ENCODE assay signal across 8 cellular contexts in genomic region chr7:142880886-142881505, GRCh38. TPM values are rescaled to one million over a fixed set of nuclear protein-coding genes. Genes with fewer than 3 reads are reported as not detected.
A peak's percentile ranks its signal among the peaks of the same experiment; 100 is the strongest.
DNase-seq lines count a peak whose midpoint lies in the region; ATAC-seq and TF ChIP-seq lines count a peak whose summit lies in the region.

No MANE protein-coding gene starts in this region.

- no peak overlapping the region for H3K27ac ChIP-seq in mammary epithelial cell (ENCODE audit: insufficient read depth, low read depth, low read length)

- no peaks in the 10 kb centered on the region for H3K79me2 ChIP-seq in mammary epithelial cell (ENCODE audit: insufficient read depth, low read length)

- dilution Hi-C loops in mammary epithelial cell (cut with HindIII; ENCODE audit: low sequenced_read_pairs), result no loop called here

- intact Hi-C loops in mammary epithelial cell (cut with micrococcal nuclease) (loop anchor here (1.0 to 5.0 kb wide), 3 partner anchors 80 to 336 kb away; no protein-coding TSS in a partner anchor), mucosa of descending colon (cut with DNase I, micrococcal nuclease) (no loop called here)

- no peak overlapping the region for H2AFZ ChIP-seq in mammary epithelial cell (ENCODE audit: low read depth, low read length)

- 79% methylated on average over 8 of the region's 8 CpGs for WGBS in mammary epithelial cell (ENCODE audit: low coverage, missing lambda C conversion rate)

- H3K4me3 ChIP-seq in mammary epithelial cell (replicated peaks in 1 of 3; ENCODE audit: insufficient read depth in 1 of 3, low read depth in 2 of 3, low read length in 3 of 3) (no peak overlapping the region), mucosa of descending colon (no peak overlapping the region)

- H3K27me3 ChIP-seq in mammary epithelial cell (ENCODE audit: insufficient read depth, low read length), result no peaks in the 10 kb centered on the region

- H4K20me1 ChIP-seq in mammary epithelial cell (ENCODE audit: insufficient read depth, low read length), result no peaks in the 10 kb centered on the region

- ATAC-seq in GM18511 (IDR thresholded peaks at IDR 0.05; ENCODE audit: unreplicated experiment) (peak; percentile 74), HG03135 (IDR thresholded peaks at IDR 0.05; ENCODE audit: unreplicated experiment) (peak; percentile 61), mucosa of descending colon (peak; percentile 53)

- in situ Hi-C loops in mammary epithelial cell (cut with MboI; ENCODE audit: low sequenced_read_pairs in 2 of 2), result loop anchor here in 1 of 2 donors (25.0 kb wide), 1 partner anchor 331 kb away; the partner anchor contains the start of gene TAS2R40

- no peak overlapping the region for H3K4me2 ChIP-seq in mammary epithelial cell (ENCODE audit: insufficient read depth, low read depth, low read length)

- H3K4me1 ChIP-seq in mammary epithelial cell (ENCODE audit: insufficient read depth, low read length) (peaks cover 16% of the 10 kb centered on the region), mucosa of descending colon (ENCODE audit: low read depth) (no peaks in the 10 kb centered on the region)

- DNase-seq in AG08395 (ENCODE audit: low spot score), result peak; percentile 48
- peak; percentile 30 for DNase-seq in T follicular helper cell (ENCODE audit: low read depth)
- DNase-seq in mammary epithelial cell, result no peak
- DNase-seq in mucosa of descending colon, result peak in 1 of 3 donors; percentile 49
- DNase-seq in midbrain (lab: John Stamatoyannopoulos, UW), result no peak
- no peak for DNase-seq in NCI-H526 treated with DMSO at 0.1 percent for 48 hours (lab: John Stamatoyannopoulos, UW)

- BruUV-seq in mammary epithelial cell (replicated peaks; lab: Mats Ljungman, UMichigan), result no TSS peak

- H3K36me3 ChIP-seq in mammary epithelial cell (ENCODE audit: insufficient read depth, low read length) (no peaks in the 10 kb centered on the region), mucosa of descending colon (ENCODE audit: low read depth) (no peaks in the 10 kb centered on the region)

- H3K9me3 ChIP-seq in mammary epithelial cell (replicated peaks; ENCODE audit: insufficient read depth, low read length), result no peaks in the 10 kb centered on the region
- H3K9me3 ChIP-seq in mucosa of descending colon, result no peaks in the 10 kb centered on the region

- CTCF ChIA-PET in mammary epithelial cell (lab: Charles Lee; ENCODE audit: low non-redundant PET), result interaction anchor here (0.6 kb wide), 1 partner anchor 293 kb away, joined by 4 read pairs; no protein-coding TSS in a partner anchor

- H3K9ac ChIP-seq in mammary epithelial cell (ENCODE audit: insufficient read depth, low read length), result no peak overlapping the region

- TF ChIP-seq CTCF in mammary epithelial cell (conservative IDR thresholded peaks at IDR 0.05 in 1 of 2, IDR thresholded peaks at IDR 0.05 in 1 of 2; ENCODE audit: extremely low read depth in 1 of 2, insufficient read depth in 1 of 2, low read depth in 1 of 2, low read length in 2 of 2) (peak; percentile 92 to 97), mucosa of descending colon (IDR thresholded peaks at IDR 0.05) (peak; percentile 65)

RNA-seq across cellular contexts. Expression of gene TRPV6, which starts 4.5 kb away (rescaled TPM):
- total RNA-seq in mammary epithelial cell, result 1 to 10 TPM in 1 of 2 donors, under 1 TPM in 1; 0.71 to 5.2 TPM
- polyA plus RNA-seq in mammary epithelial cell, result 2.5 TPM
- 5.5 TPM for polyA minus RNA-seq in mammary epithelial cell
- under 1 TPM; 0.35 to 0.55 (median 0.44) TPM for total RNA-seq in mucosa of descending colon

RNA-seq across cellular contexts. Expression of gene EPHB6, which starts 26.1 kb away (rescaled TPM):
- total RNA-seq in mammary epithelial cell (under 1 TPM; 0.66 to 0.83 TPM), mucosa of descending colon (1 to 10 TPM; 1.2 to 8.7 (median 2.6) TPM)
- 0.95 TPM for polyA plus RNA-seq in mammary epithelial cell
- 0.41 TPM for polyA minus RNA-seq in mammary epithelial cell

RNA-seq across cellular contexts. Expression of gene TRPV5, which starts 52.5 kb away (rescaled TPM):
- total RNA-seq in mammary epithelial cell (not detected), mucosa of descending colon (not detected)
- polyA plus RNA-seq in mammary epithelial cell, result not detected
- not detected for polyA minus RNA-seq in mammary epithelial cell

RNA-seq across cellular contexts. Expression of gene LLCFC1, which starts 58.3 kb away (rescaled TPM):
- total RNA-seq in mammary epithelial cell, result not detected
- not detected for polyA plus RNA-seq in mammary epithelial cell
- polyA minus RNA-seq in mammary epithelial cell, result not detected
- total RNA-seq in mucosa of descending colon, result not detected

Comparison
In these comparisons a context has a peak if more than half of its experiments do, and no peak if none do; other contexts are left out.
1. DNase-seq: peak in AG08395 (single experiment) and T follicular helper cell (single experiment); none in mammary epithelial cell (single experiment), midbrain (single experiment) and NCI-H526 treated with DMSO at 0.1 percent for 48 hours (single experiment).
2. Peak in every context shown above with its lines, with median percentiles within 50 percentile points of each other: ATAC-seq.